ENCODE assay signal across 20 cellular contexts in genomic region chr7:96233084-96233483, GRCh38.
"Had no signal": no experiment of that assay in that cellular context is flagged by ENCODE, and none has a peak within 500 bp of the region (broad histone marks: within the 10 kb centered on the region; RNA-seq: fewer than 3 reads in every experiment).

No MANE protein-coding gene starts in this region.

- FAIRE-seq: small intestine had no signal

- H3K36me3 ChIP-seq: breast epithelium, vagina had no signal

- H3K4me3 ChIP-seq: breast epithelium, left lung, mucosa of descending colon, vagina had no signal

- ATAC-seq: activated CD8-positive, alpha-beta T cell treated with anti-CD3 and anti-CD28 coated beads for 36 hours; activated T-cell treated with anti-CD3 and anti-CD28 coated beads, Interleukin-2, amount 50 U/mL, for 4 hours; activated T-helper 17 cell treated with anti-CD3 and anti-CD28 coated beads, Interleukin-2, amount 50 U/mL, for 72 hours; esophagus mucosa; left lung; mucosa of descending colon; natural killer cell treated with Interleukin-12 subunit alpha and Interleukin-12 subunit beta and Interleukin-15 and Interleukin-18, amount 100 ng/mL, for 72 hours; sciatic nerve; stimulated activated effector memory CD8-positive, alpha-beta T cell treated with anti-CD3 and anti-CD28 coated beads, Interleukin-12 subunit alpha, Interleukin-12 subunit beta, amount 100 ng/mL, for 72 hours; T-helper 17 cell had no signal

- DNase-seq: activated CD4-positive, alpha-beta T cell treated with anti-CD3 and anti-CD28 coated beads, Interleukin-2, amount 50 U/mL, for 1 hour; activated CD8-positive, alpha-beta T cell treated with anti-CD3 and anti-CD28 coated beads for 36 hours; activated gamma-delta T cell treated with Interleukin-2 at 50 U/mL for 16 hours; activated naive CD4-positive, alpha-beta T cell treated with anti-CD3 and anti-CD28 coated beads, Interleukin-2, amount 50 U/mL, for 16 hours; activated T-cell treated with anti-CD3 and anti-CD28 coated beads, Interleukin-2, amount 50 U/mL, for 4 hours; endodermal cell; kidney glomerular epithelial cell; left lung; mucosa of descending colon; retina; small intestine; stimulated activated CD4-positive, alpha-beta T cell treated with anti-CD3 and anti-CD28 coated beads, Interleukin-4, amount 100 ng/mL, for 24 hours; T-helper 17 cell had no signal

- H3K27me3 ChIP-seq: breast epithelium, left lung, vagina had no signal
